12 cellular contexts compared by ENCODE assay signal in genomic region chr10:77351386-77351785, GRCh38.
DNase-seq lines count a peak whose midpoint lies in the region; ATAC-seq and TF ChIP-seq lines count a peak whose summit lies in the region.
"Had no signal": no experiment of that assay in that cellular context is flagged by ENCODE, and none has a peak within 500 bp of the region (broad histone marks: within the 10 kb centered on the region; RNA-seq: fewer than 3 reads in every experiment).

No MANE protein-coding gene starts in this region.

- H3K27ac ChIP-seq in mesodermal cell (ENCODE audit: low read depth, low read length, severe bottlenecking) (peak overlapping the region; percentile 7), spleen (no peak overlapping the region)

- intact Hi-C loops in spleen (cut with DNase I; ENCODE audit: low total_unique reads): no loop called here

- ATAC-seq in GM18873 (IDR thresholded peaks at IDR 0.05; ENCODE audit: low FRiP score, unreplicated experiment): no peak

- H3K27me3 ChIP-seq in spleen (replicated peaks in 1 of 7): no peaks in the 10 kb centered on the region

- DNase-seq in AG09319 (ENCODE audit: extremely low read depth, low read depth) (peak; percentile 16), LHCN-M2 (ENCODE audit: low read depth) (peak; percentile 94), brain pericyte (ENCODE audit: low read depth, low spot score) (peak; percentile 32), spleen (no peak), NCI-H748 treated with DMSO at 0.1 percent for 48 hours (lab: John Stamatoyannopoulos, UW) (no peak)
- DNase-seq in activated naive CD4-positive, alpha-beta T cell (lab: John Stamatoyannopoulos, UW): no peak
- DNase-seq: CD4-positive, alpha-beta memory T cell; endodermal cell; NCI-H1105 treated with DMSO at 0.1 percent for 48 hours; NCI-H446 treated with DMSO at 0.1 percent for 48 hours had no signal

- H3K4me1 ChIP-seq in mesodermal cell (ENCODE audit: control insufficient read depth, insufficient read depth, low read length, poor library complexity, severe bottlenecking): peaks cover 28% of the 10 kb centered on the region
- no peaks in the 10 kb centered on the region for H3K4me1 ChIP-seq in spleen

- no peak for TF ChIP-seq POLR2A in spleen (IDR thresholded peaks at IDR 0.05)

- H3K9me3 ChIP-seq in mesodermal cell (ENCODE audit: control insufficient read depth, low read length): no peaks in the 10 kb centered on the region
- no peaks in the 10 kb centered on the region for H3K9me3 ChIP-seq in spleen

- H3K36me3 ChIP-seq in mesodermal cell (ENCODE audit: control insufficient read depth, insufficient read depth, low read length): no peaks in the 10 kb centered on the region
- H3K36me3 ChIP-seq in spleen: no peaks in the 10 kb centered on the region

- no peak for TF ChIP-seq CTCF in AG09319 (IDR thresholded peaks at IDR 0.05; ENCODE audit: low read depth, low read length)
- no peak for TF ChIP-seq CTCF in spleen (IDR thresholded peaks at IDR 0.05 in 8 of 11, conservative IDR thresholded peaks at IDR 0.05 in 3 of 11)

- H3K4me3 ChIP-seq in mesodermal cell (ENCODE audit: extremely low read depth, insufficient read depth, low read length, poor library complexity, severe bottlenecking): no peak overlapping the region
- no peak overlapping the region for H3K4me3 ChIP-seq in spleen

Comparison
In these comparisons a context has a peak if more than half of its experiments do, and no peak if none do; other contexts are left out.
1. DNase-seq: peak in AG09319 (single experiment), LHCN-M2 (single experiment) and brain pericyte (single experiment); none in activated naive CD4-positive, alpha-beta T cell (0 of 4), spleen (single experiment) and NCI-H748 treated with DMSO at 0.1 percent for 48 hours (single experiment).